In the genomic region with DNA sequence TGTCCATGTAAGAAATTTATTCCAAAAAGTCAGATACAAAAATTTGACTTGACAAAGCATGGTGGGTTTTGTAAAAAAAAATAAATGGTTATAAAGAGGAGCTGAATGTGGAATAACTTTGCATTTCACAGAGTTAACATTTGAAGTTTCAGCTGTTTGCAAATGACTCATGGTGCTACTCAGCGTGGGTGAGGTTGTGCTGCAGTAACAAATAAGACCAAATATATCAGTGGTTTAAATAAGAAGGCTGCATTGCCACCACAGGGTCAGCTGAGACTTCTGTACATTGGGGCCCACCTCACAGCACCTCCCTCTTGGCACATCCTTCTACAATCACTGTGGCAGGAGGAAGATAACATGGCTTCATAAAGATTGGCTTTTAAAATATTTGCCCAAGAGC, we compare ENCODE assay signal across 8 cellular contexts.
"Had no signal": no experiment of that assay in that cellular context is flagged by ENCODE, and none has a peak within 500 bp of the region (broad histone marks: within the 10 kb centered on the region; RNA-seq: fewer than 3 reads in every experiment).

No MANE protein-coding gene starts in this region.

- H3K4me3 ChIP-seq: GM12878 had no signal

- FAIRE-seq: G401.6, GM12878, GM12891, GM12892, GM18507, GM19239 had no signal

- ATAC-seq: GM12878 had no signal

- DNase-seq: GDM1, GF-D8 had no signal
